In the genomic region with DNA sequence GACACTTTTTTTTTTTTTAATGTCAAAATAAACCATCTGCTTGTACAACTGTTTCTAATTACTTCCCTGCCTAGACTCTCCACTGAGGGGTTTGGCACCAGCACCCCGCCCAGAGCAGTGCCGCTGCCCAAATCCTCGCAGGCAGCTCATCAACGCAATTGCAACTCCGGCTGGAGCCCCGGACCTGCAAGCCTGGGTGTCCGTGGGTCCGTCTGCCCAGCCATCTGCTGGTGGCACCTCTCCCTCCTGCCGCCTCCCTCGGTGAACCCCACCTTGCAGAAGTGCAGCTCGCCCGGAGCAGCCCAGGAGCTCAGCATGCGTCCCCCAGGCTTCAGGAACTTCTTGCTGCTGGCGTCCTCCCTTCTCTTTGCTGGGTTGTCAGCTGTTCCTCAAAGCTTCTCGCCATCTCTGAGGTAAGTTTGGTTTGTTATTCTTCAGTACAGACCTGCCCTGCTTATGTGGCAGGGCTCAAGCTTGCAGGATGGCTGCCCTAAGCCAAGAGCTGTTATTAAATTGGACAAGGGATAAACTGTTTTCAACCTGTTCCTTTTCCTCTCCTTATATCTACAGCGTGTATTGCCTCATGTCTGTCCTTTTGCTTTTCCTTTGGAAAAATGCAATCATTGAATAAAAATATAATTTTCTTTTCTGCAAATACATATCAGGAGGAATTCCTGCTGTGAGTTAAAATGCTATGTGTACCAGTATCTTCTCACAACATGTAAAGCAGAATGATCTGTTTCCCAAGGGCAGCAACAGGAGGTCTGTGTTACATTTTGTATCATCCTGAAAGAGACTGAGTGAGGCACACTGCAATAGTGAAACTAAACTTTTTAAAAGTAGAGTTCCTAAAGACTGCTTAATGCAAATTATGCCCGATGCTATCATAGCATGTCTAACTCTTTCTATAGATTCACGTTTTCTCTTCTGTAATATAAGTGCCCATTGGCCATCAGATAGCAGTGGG, we compare ENCODE assay signal across 8 cellular contexts. TPM values are rescaled to one million over a fixed set of nuclear protein-coding genes. Genes with fewer than 3 reads are reported as not detected.
DNase-seq lines count a peak whose midpoint lies in the region; ATAC-seq and TF ChIP-seq lines count a peak whose summit lies in the region.

A gene with protein sequence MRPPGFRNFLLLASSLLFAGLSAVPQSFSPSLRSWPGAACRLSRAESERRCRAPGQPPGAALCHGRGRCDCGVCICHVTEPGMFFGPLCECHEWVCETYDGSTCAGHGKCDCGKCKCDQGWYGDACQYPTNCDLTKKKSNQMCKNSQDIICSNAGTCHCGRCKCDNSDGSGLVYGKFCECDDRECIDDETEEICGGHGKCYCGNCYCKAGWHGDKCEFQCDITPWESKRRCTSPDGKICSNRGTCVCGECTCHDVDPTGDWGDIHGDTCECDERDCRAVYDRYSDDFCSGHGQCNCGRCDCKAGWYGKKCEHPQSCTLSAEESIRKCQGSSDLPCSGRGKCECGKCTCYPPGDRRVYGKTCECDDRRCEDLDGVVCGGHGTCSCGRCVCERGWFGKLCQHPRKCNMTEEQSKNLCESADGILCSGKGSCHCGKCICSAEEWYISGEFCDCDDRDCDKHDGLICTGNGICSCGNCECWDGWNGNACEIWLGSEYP (plus strand): TSS at position 157 of the 967 bp plus-strand sequence. CDS start 159 bp downstream, at position 316.

- H3K4me1 Mint-ChIP-seq in WTC11: peaks cover 33% of the 10 kb centered on the region

- no peaks in the 10 kb centered on the region for H3K27me3 Mint-ChIP-seq in WTC11 (ENCODE audit: low read depth)

- POLR2A ChIA-PET in WTC11 (lab: Charles Lee) (interaction anchor here (0.5 kb wide), 2 partner anchors 101 to 289 kb away, joined by 3 read pairs; no protein-coding TSS in a partner anchor), HEK293T (lab: Yijun Ruan, JAX) (no interaction called here)

- TF ChIP-seq CTCF in WTC11 (IDR thresholded peaks at IDR 0.05): no peak

- peak within 1 kb of the TSS; percentile 27; the same call in 1 of the 2 replicates for H3K27ac Mint-ChIP-seq in WTC11

- CTCF ChIA-PET in WTC11 (lab: Charles Lee) (interaction anchor here (0.9 to 1.1 kb wide), 4 partner anchors 10 to 308 kb away, joined by 3 to 4 read pairs (median 4); no protein-coding TSS in a partner anchor), HEK293T (lab: Yijun Ruan, JAX) (no interaction called here)

- no peaks in the 10 kb centered on the region for H3K9me3 Mint-ChIP-seq in WTC11

- ATAC-seq in GM18909 (IDR thresholded peaks at IDR 0.05; ENCODE audit: poor library complexity, unreplicated experiment): peak; percentile 73
- peak; percentile 80 for ATAC-seq in HG02884 (IDR thresholded peaks at IDR 0.05; ENCODE audit: unreplicated experiment)
- ATAC-seq in WTC11: no peak
- ATAC-seq in left lobe of liver: peak; percentile 48

- DNase-seq in WTC11 (ENCODE audit: low spot score) (no peak), left lobe of liver (ENCODE audit: low spot score) (no peak), HEK293T (ENCODE audit: extremely low spot score) (no peak), DMS 273 (lab: John Stamatoyannopoulos, UW; ENCODE audit: unreplicated experiment) (no peak)
- no peak for DNase-seq in stimulated activated CD4-positive, alpha-beta T cell treated with anti-CD3 and anti-CD28 coated beads, Interleukin-4, amount 100 ng/mL, for 24 hours
- DNase-seq in effector CD4-positive, alpha-beta T cell: no peak

- no peaks in the 10 kb centered on the region for H3K36me3 Mint-ChIP-seq in WTC11

- peak within 1 kb of the TSS; percentile 61 for H3K4me3 Mint-ChIP-seq in WTC11

TF ChIP-seq in WTC11, 78 proteins besides CTCF, POLR2A, EP300 and RAD21 (continues in another document):
- TF ChIP-seq FOXP1 (CRISPR knock-in tag; IDR thresholded peaks at IDR 0.05; ENCODE audit: borderline replicate concordance) (no peak), NR1H2 (CRISPR knock-in tag; IDR thresholded peaks at IDR 0.05) (no peak), OVOL2 (CRISPR knock-in tag; IDR thresholded peaks at IDR 0.05; ENCODE audit: borderline replicate concordance) (no peak)
- TF ChIP-seq, protein P1, sequence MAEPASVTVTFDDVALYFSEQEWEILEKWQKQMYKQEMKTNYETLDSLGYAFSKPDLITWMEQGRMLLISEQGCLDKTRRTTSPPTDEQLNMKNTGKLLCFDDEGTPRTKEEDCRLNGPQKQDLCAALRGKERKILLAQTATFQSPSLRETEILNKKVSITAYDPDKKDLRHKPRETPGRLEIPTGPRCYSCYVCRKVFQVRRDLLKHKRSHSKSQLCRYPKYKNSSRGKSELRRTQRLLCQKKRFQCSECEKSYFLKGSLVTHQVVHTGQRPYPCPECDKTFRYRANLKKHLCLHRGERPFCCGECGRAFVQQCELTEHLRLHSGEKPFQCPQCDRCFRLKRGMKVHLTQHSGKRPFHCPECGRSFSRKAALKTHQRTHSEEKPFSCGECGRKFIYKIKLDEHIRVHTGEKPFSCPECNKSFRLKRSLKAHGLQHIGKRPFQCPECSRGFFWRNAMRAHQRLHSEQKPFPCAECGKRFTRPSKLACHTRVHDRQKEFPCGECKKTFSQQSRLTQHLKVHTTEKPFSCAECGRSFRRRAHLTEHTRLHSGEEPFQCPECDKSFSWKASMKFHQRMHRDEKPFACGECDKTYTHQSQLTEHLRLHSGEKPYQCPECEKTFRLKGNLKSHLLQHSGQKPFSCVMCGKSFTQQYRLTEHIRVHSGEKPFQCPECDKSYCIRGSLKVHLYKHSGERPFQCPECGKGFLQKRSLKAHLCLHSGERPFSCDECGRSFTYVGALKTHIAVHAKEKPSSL (CRISPR knock-in tag; conservative IDR thresholded peaks at IDR 0.05): no peak
- TF ChIP-seq, protein P2, sequence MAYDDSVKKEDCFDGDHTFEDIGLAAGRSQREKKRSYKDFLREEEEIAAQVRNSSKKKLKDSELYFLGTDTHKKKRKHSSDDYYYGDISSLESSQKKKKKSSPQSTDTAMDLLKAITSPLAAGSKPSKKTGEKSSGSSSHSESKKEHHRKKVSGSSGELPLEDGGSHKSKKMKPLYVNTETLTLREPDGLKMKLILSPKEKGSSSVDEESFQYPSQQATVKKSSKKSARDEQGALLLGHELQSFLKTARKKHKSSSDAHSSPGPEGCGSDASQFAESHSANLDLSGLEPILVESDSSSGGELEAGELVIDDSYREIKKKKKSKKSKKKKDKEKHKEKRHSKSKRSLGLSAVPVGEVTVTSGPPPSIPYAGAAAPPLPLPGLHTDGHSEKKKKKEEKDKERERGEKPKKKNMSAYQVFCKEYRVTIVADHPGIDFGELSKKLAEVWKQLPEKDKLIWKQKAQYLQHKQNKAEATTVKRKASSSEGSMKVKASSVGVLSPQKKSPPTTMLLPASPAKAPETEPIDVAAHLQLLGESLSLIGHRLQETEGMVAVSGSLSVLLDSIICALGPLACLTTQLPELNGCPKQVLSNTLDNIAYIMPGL (CRISPR knock-in tag; IDR thresholded peaks at IDR 0.05): no peak

TF ChIP-seq in HEK293T, 16 proteins besides CTCF, POLR2A, EP300 and RAD21:
- TF ChIP-seq FOXM1 (IDR thresholded peaks at IDR 0.05; ENCODE audit: borderline replicate concordance) (no peak), FOXA1 (IDR thresholded peaks at IDR 0.05) (no peak), ZNF384 (IDR thresholded peaks at IDR 0.05) (no peak), L3MBTL2 (conservative IDR thresholded peaks at IDR 0.05) (no peak), ELF4 (IDR thresholded peaks at IDR 0.05) (no peak), SUZ12 (IDR thresholded peaks at IDR 0.05) (no peak), CTBP1 (IDR thresholded peaks at IDR 0.05; ENCODE audit: borderline replicate concordance) (no peak), BHLHE40 (IDR thresholded peaks at IDR 0.05; ENCODE audit: borderline replicate concordance) (no peak), LEF1 (IDR thresholded peaks at IDR 0.05; ENCODE audit: borderline replicate concordance) (no peak), FOXK2 (IDR thresholded peaks at IDR 0.05) (no peak), NFRKB (IDR thresholded peaks at IDR 0.05) (no peak)
- TF ChIP-seq, protein P3, sequence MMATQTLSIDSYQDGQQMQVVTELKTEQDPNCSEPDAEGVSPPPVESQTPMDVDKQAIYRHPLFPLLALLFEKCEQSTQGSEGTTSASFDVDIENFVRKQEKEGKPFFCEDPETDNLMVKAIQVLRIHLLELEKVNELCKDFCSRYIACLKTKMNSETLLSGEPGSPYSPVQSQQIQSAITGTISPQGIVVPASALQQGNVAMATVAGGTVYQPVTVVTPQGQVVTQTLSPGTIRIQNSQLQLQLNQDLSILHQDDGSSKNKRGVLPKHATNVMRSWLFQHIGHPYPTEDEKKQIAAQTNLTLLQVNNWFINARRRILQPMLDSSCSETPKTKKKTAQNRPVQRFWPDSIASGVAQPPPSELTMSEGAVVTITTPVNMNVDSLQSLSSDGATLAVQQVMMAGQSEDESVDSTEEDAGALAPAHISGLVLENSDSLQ (IDR thresholded peaks at IDR 0.05): no peak

RNA-seq across cellular contexts. Expression of the gene that starts here (rescaled TPM):
- total RNA-seq in WTC11 (2021): 0.09 to 0.22 TPM (median 0.11 TPM) in 3 replicates
- 0.81 TPM for total RNA-seq in left lobe of liver

Comparison
In these comparisons a context has a peak if more than half of its experiments do, and no peak if none do; other contexts are left out.
1. Peak in ATAC-seq in left lobe of liver; RNA of the gene not detected or under 1 TPM.